In the genomic region with DNA sequence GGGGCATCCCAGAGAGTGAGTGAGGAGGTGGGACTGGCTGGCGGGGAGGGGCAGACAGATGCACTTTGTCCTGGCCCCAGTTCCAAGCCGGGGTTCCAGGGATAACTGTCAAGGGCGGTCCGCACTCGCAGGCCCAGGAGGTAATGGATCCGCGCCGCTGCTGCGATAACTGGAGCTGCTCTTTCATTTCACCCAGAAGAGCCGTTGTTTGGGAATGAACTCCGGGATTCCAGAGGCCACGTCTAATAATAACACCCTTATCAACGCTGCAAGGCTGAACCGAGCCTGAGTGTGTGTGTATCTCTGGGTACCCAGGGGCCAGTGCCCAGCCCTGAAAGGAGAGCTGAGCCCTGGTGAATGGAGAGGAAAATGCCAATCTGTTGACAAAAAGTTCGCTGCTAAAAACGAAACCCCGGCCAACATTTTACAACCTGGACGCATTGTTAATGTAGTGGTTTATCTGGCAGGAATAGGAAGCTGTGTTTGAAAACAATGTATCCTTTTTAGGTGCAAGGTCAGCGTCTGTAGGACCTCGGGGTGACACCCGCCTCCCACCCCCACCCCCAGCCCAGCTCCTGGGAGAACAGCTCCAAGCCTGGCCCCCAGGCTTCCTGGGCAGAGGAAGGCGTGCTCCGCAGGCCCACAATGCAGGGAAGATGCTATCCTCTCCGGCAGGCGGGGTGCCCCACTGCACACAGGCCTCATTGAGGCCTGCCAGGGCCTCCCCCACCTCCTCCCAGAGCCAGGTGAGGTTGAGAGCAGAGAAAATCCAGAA, we compare ENCODE assay signal across 13 cellular contexts.
DNase-seq lines count a peak whose midpoint lies in the region; ATAC-seq and TF ChIP-seq lines count a peak whose summit lies in the region.
"Had no signal": no experiment of that assay in that cellular context is flagged by ENCODE, and none has a peak within 500 bp of the region (broad histone marks: within the 10 kb centered on the region; RNA-seq: fewer than 3 reads in every experiment).

No MANE protein-coding gene starts in this region.

- H3K27ac ChIP-seq in AG04450 (ENCODE audit: low read depth, low read length), result peak overlapping the region; percentile 11
- no peak overlapping the region for H3K27ac ChIP-seq in neural progenitor cell

- H3K4me3 ChIP-seq in AG04450 (ENCODE audit: low read depth, low read length), result peak overlapping the region; percentile 46
- peak overlapping the region; percentile 31 for H3K4me3 ChIP-seq in fibroblast of the aortic adventitia (ENCODE audit: low read depth, low read length)
- H3K4me3 ChIP-seq in neural progenitor cell, result no peak overlapping the region

- no peaks in the 10 kb centered on the region for H3K79me2 ChIP-seq in neural progenitor cell (ENCODE audit: low read depth)

- H3K27me3 ChIP-seq in AG04450 (ENCODE audit: control insufficient read depth, insufficient read depth, low read length) (no peaks in the 10 kb centered on the region), neural progenitor cell (no peaks in the 10 kb centered on the region)

- no peak for TF ChIP-seq CTCF in AG04450 (IDR thresholded peaks at IDR 0.05; ENCODE audit: low read depth, low read length)
- TF ChIP-seq CTCF in fibroblast of the aortic adventitia (IDR thresholded peaks at IDR 0.05; ENCODE audit: insufficient read depth, low read length), result no peak
- TF ChIP-seq CTCF in neural progenitor cell (IDR thresholded peaks at IDR 0.05), result no peak

- peaks cover 3% of the 10 kb centered on the region for H3K27me3 Mint-ChIP-seq in neural progenitor cell (ENCODE audit: insufficient read depth, low read depth)
- H3K27me3 Mint-ChIP-seq: activated CD4-positive, alpha-beta memory T cell treated with anti-CD3 and anti-CD28 coated beads, Interleukin-2, amount 10 ng/mL, durations not matched to agents 7 days and 5 days; progenitor cell of endocrine pancreas had no signal

- peaks cover 4% of the 10 kb centered on the region for H3K4me1 ChIP-seq in neural progenitor cell

- no peaks in the 10 kb centered on the region for H3K4me1 Mint-ChIP-seq in neural progenitor cell
- H3K4me1 Mint-ChIP-seq: activated CD4-positive, alpha-beta memory T cell treated with anti-CD3 and anti-CD28 coated beads, Interleukin-2, amount 10 ng/mL, durations not matched to agents 7 days and 5 days had no signal

- no peaks in the 10 kb centered on the region for H3F3A ChIP-seq in neural progenitor cell (ENCODE audit: low read depth)

- CTCF ChIA-PET in AG04450 (lab: Charles Lee), result interaction anchor here (0.6 kb wide), 1 partner anchor 15 kb away, joined by 4 read pairs; no protein-coding TSS in a partner anchor

- H3K9me3 Mint-ChIP-seq in neural progenitor cell, result no peaks in the 10 kb centered on the region
- H3K9me3 Mint-ChIP-seq: activated CD4-positive, alpha-beta memory T cell treated with anti-CD3 and anti-CD28 coated beads, Interleukin-2, amount 10 ng/mL, durations not matched to agents 7 days and 5 days had no signal

- H3K4me3 Mint-ChIP-seq in neural progenitor cell, result no peak overlapping the region
- H3K4me3 Mint-ChIP-seq: activated CD4-positive, alpha-beta memory T cell treated with anti-CD3 and anti-CD28 coated beads, Interleukin-2, amount 10 ng/mL, durations not matched to agents 7 days and 5 days; activated naive CD8-positive, alpha-beta T cell had no signal

- H4K20me1 ChIP-seq in neural progenitor cell (ENCODE audit: low read depth), result no peaks in the 10 kb centered on the region

- peak overlapping the region; percentile 79 for H2AFZ ChIP-seq in neural progenitor cell (replicated peaks)

- ATAC-seq in GM18868 (IDR thresholded peaks at IDR 0.05; ENCODE audit: unreplicated experiment) (no peak), GM18858 (IDR thresholded peaks at IDR 0.05; ENCODE audit: unreplicated experiment) (no peak), GM21367 (IDR thresholded peaks at IDR 0.05; ENCODE audit: unreplicated experiment) (no peak)

- no peak overlapping the region for H3K9ac ChIP-seq in neural progenitor cell

- peaks cover 5% of the 10 kb centered on the region; the same call in 1 of the 2 replicates for H3K9me3 ChIP-seq in AG04450 (ENCODE audit: control insufficient read depth, insufficient read depth, low read length)
- H3K9me3 ChIP-seq in neural progenitor cell (ENCODE audit: low read depth), result no peaks in the 10 kb centered on the region

- H3K27ac Mint-ChIP-seq in neural progenitor cell, result no peak overlapping the region
- H3K27ac Mint-ChIP-seq: activated CD4-positive, alpha-beta memory T cell treated with anti-CD3 and anti-CD28 coated beads, Interleukin-2, amount 10 ng/mL, durations not matched to agents 7 days and 5 days; activated naive CD8-positive, alpha-beta T cell; progenitor cell of endocrine pancreas had no signal

- no peak overlapping the region for H3K4me2 ChIP-seq in neural progenitor cell

- DNase-seq in AG04450 (ENCODE audit: low read depth, low spot score), result no peak
- DNase-seq in RPMI8226, result peak; percentile 26
- peak; percentile 27 for DNase-seq in fibroblast of the aortic adventitia (ENCODE audit: low read depth)
- no peak for DNase-seq in neural progenitor cell (ENCODE audit: low spot score)
- no peak for DNase-seq in NCI-H1436 (lab: John Stamatoyannopoulos, UW)
- DNase-seq: activated CD4-positive, alpha-beta memory T cell treated with anti-CD3 and anti-CD28 coated beads, Interleukin-2, amount 10 ng/mL, durations not matched to agents 7 days and 5 days; AML-193; NCI-H748 treated with DMSO at 0.1 percent for 48 hours had no signal

- H3K36me3 ChIP-seq in neural progenitor cell, result no peaks in the 10 kb centered on the region

- no peaks in the 10 kb centered on the region for H3K36me3 Mint-ChIP-seq in neural progenitor cell
- H3K36me3 Mint-ChIP-seq: activated naive CD8-positive, alpha-beta T cell had no signal

- POLR2A ChIA-PET in AG04450 (lab: Yijun Ruan, JAX), result no interaction called here

Comparison
In these comparisons a context has a peak if more than half of its experiments do, and no peak if none do; other contexts are left out.
1. DNase-seq: peak in RPMI8226 (single experiment) and fibroblast of the aortic adventitia (single experiment); none in AG04450 (single experiment), neural progenitor cell (single experiment) and NCI-H1436 (single experiment).